34 cellular contexts compared by ENCODE assay signal in genomic region chr22:49094858-49095257, GRCh38.
"Had no signal": no experiment of that assay in that cellular context is flagged by ENCODE, and none has a peak within 500 bp of the region (broad histone marks: within the 10 kb centered on the region; RNA-seq: fewer than 3 reads in every experiment).

No MANE protein-coding gene starts in this region.

- H3K4me3 Mint-ChIP-seq: activated B cell treated with CpG ODN at 0.5 μM for 24 hours; activated CD4-positive, alpha-beta memory T cell treated with anti-CD3 and anti-CD28 coated beads, Interleukin-2, amount 10 ng/mL, durations not matched to agents 7 days and 5 days; activated CD8-positive, alpha-beta memory T cell treated with anti-CD3 and anti-CD28 coated beads, Interleukin-2, amount 10 ng/mL, durations not matched to agents 7 days and 5 days; activated naive CD4-positive, alpha-beta T cell treated with anti-CD3 and anti-CD28 coated beads, Interleukin-2, amount 50 U/mL, for 24 hours; activated naive CD8-positive, alpha-beta T cell treated with anti-CD3 and anti-CD28 coated beads, Interleukin-2, amount 10 ng/mL, durations not matched to agents 7 days and 5 days; central memory CD8-positive, alpha-beta T cell had no signal

- H3K27ac Mint-ChIP-seq: activated B cell treated with CpG ODN at 0.5 μM for 24 hours; activated CD4-positive, alpha-beta memory T cell treated with anti-CD3 and anti-CD28 coated beads, Interleukin-2, amount 10 ng/mL, durations not matched to agents 7 days and 5 days; activated CD8-positive, alpha-beta memory T cell treated with anti-CD3 and anti-CD28 coated beads, Interleukin-2, amount 10 ng/mL, durations not matched to agents 7 days and 5 days; activated naive CD4-positive, alpha-beta T cell treated with anti-CD3 and anti-CD28 coated beads, Interleukin-2, amount 50 U/mL, for 24 hours; activated naive CD8-positive, alpha-beta T cell treated with anti-CD3 and anti-CD28 coated beads, Interleukin-2, amount 10 ng/mL, durations not matched to agents 7 days and 5 days had no signal

- H2AFZ ChIP-seq: PC-9 had no signal

- H3K9me3 Mint-ChIP-seq: activated B cell treated with CpG ODN at 0.5 μM for 24 hours; activated CD4-positive, alpha-beta memory T cell treated with anti-CD3 and anti-CD28 coated beads, Interleukin-2, amount 10 ng/mL, durations not matched to agents 7 days and 5 days; activated naive CD4-positive, alpha-beta T cell treated with anti-CD3 and anti-CD28 coated beads, Interleukin-2, amount 50 U/mL, for 24 hours; activated naive CD8-positive, alpha-beta T cell treated with anti-CD3 and anti-CD28 coated beads, Interleukin-2, amount 10 ng/mL, durations not matched to agents 7 days and 5 days; central memory CD8-positive, alpha-beta T cell had no signal

- H3K4me1 Mint-ChIP-seq: activated B cell treated with CpG ODN at 0.5 μM for 24 hours; activated CD4-positive, alpha-beta memory T cell treated with anti-CD3 and anti-CD28 coated beads, Interleukin-2, amount 10 ng/mL, durations not matched to agents 7 days and 5 days; activated CD8-positive, alpha-beta memory T cell treated with anti-CD3 and anti-CD28 coated beads, Interleukin-2, amount 10 ng/mL, durations not matched to agents 7 days and 5 days; activated naive CD4-positive, alpha-beta T cell treated with anti-CD3 and anti-CD28 coated beads, Interleukin-2, amount 50 U/mL, for 24 hours; activated naive CD8-positive, alpha-beta T cell treated with anti-CD3 and anti-CD28 coated beads, Interleukin-2, amount 10 ng/mL, durations not matched to agents 7 days and 5 days; central memory CD8-positive, alpha-beta T cell had no signal

- H3K4me2 ChIP-seq: PC-9 had no signal

- H3K4me3 ChIP-seq: ascending aorta, cardiac muscle cell, MG63, PC-9 had no signal

- H3K9me3 ChIP-seq: ascending aorta, MG63 had no signal

- H3K27ac ChIP-seq: ascending aorta, cardiac muscle cell, PC-9, RWPE1, VCaP had no signal

- H3K27me3 Mint-ChIP-seq: activated CD4-positive, alpha-beta memory T cell treated with anti-CD3 and anti-CD28 coated beads, Interleukin-2, amount 10 ng/mL, durations not matched to agents 7 days and 5 days; activated CD8-positive, alpha-beta memory T cell treated with anti-CD3 and anti-CD28 coated beads, Interleukin-2, amount 10 ng/mL, durations not matched to agents 7 days and 5 days; activated naive CD4-positive, alpha-beta T cell treated with anti-CD3 and anti-CD28 coated beads, Interleukin-2, amount 50 U/mL, for 24 hours; activated naive CD8-positive, alpha-beta T cell treated with anti-CD3 and anti-CD28 coated beads, Interleukin-2, amount 10 ng/mL, durations not matched to agents 7 days and 5 days had no signal

- H3K36me3 ChIP-seq: ascending aorta, cardiac muscle cell, MG63 had no signal

- H3K27me3 ChIP-seq: ascending aorta, cardiac muscle cell, MG63 had no signal

- DNase-seq: activated B cell treated with CpG ODN at 0.5 μM for 24 hours; activated CD4-positive, alpha-beta memory T cell treated with anti-CD3 and anti-CD28 coated beads, Interleukin-2, amount 10 ng/mL, durations not matched to agents 7 days and 5 days; activated CD4-positive, alpha-beta T cell treated with anti-CD3 and anti-CD28 coated beads for 48 hours; activated CD4-positive, CD25-positive, alpha-beta regulatory T cell treated with anti-CD3 and anti-CD28 coated beads, Interleukin-2, amount 50 U/mL, for 72 hours; activated CD8-positive, alpha-beta memory T cell treated with anti-CD3 and anti-CD28 coated beads for 24 hours; activated CD8-positive, alpha-beta memory T cell treated with anti-CD3 and anti-CD28 coated beads, Interleukin-2, amount 10 ng/mL, durations not matched to agents 7 days and 5 days; activated CD8-positive, alpha-beta memory T cell treated with anti-CD3 and anti-CD28 coated beads, Interleukin-2, amount 50 U/mL, for 48 hours; activated effector memory CD4-positive, alpha-beta T cell treated with Interleukin-2 at 50 U/mL for 16 hours; activated naive CD4-positive, alpha-beta T cell; activated T-cell treated with anti-CD3 and anti-CD28 coated beads, Interleukin-2, amount 50 U/mL, for 48 hours; amygdala; Kasumi-1; KG1; MG63; NCI-H1048; NCI-H1436; NCI-H1694; NCI-H2029; NCI-H526; NCI-H748 treated with DMSO at 0.1 percent for 48 hours; NK-92 treated with Interleukin-12 subunit alpha and Interleukin-12 subunit beta, amount 100 ng/mL, for 24 hours; PC-9; Right ventricle myocardium superior; SW 1271; T-helper 1 cell; T-helper 2 cell; T-helper 9 cell had no signal

- ATAC-seq: activated CD8-positive, alpha-beta memory T cell treated with anti-CD3 and anti-CD28 coated beads, Interleukin-2, amount 10 ng/mL, durations not matched to agents 7 days and 5 days had no signal
